1 cellular context compared by ENCODE assay signal in genomic region chr15:72375846-72376581, GRCh38.
A peak's percentile ranks its signal among the peaks of the same experiment; 100 is the strongest.
TF ChIP-seq lines count a peak whose summit lies in the region.

TSS of gene HEXA (minus strand) at chr15:72376014. CDS start at chr15:72375972, 42 bp downstream.

TF ChIP-seq in GM12878, 131 proteins besides CTCF, POLR2A, EP300 and RAD21 (continued from another document and continues in another):
- peak; percentile 98 for TF ChIP-seq MAX (IDR thresholded peaks at IDR 0.05; ENCODE audit: low read depth, low read length)
- peak; percentile 44; the same call in 1 of the 2 replicates for TF ChIP-seq SMARCA5 (IDR thresholded peaks at IDR 0.05)
- TF ChIP-seq RAD51 (IDR thresholded peaks at IDR 0.05): peak; percentile 100
- TF ChIP-seq JUNB (IDR thresholded peaks at IDR 0.05): no peak
- TF ChIP-seq ASH2L (IDR thresholded peaks at IDR 0.05; ENCODE audit: borderline replicate concordance, low read depth): no peak
- TF ChIP-seq ZNF592 (IDR thresholded peaks at IDR 0.05): no peak
- TF ChIP-seq PRDM15 (CRISPR knock-in tag; IDR thresholded peaks at IDR 0.05): peak; percentile 90
- TF ChIP-seq E2F8 (IDR thresholded peaks at IDR 0.05; ENCODE audit: low read depth, partially characterized antibody): no peak
- no peak for TF ChIP-seq SUZ12 (IDR thresholded peaks at IDR 0.05; ENCODE audit: unreplicated experiment)
- peak; percentile 54; the same call in 1 of the 2 replicates for TF ChIP-seq RUNX3 (IDR thresholded peaks at IDR 0.05; ENCODE audit: low read length)
- TF ChIP-seq POLR2AphosphoS2 (IDR thresholded peaks at IDR 0.05; ENCODE audit: low read depth, low read length): no peak; the same call in 1 of the 2 replicates
- TF ChIP-seq CUX1 (IDR thresholded peaks at IDR 0.05; ENCODE audit: insufficient replicate concordance, low read depth, low read length): no peak
- peak; percentile 87; the same call in 1 of the 2 replicates for TF ChIP-seq LARP7 (IDR thresholded peaks at IDR 0.05)
- TF ChIP-seq JUND (IDR thresholded peaks at IDR 0.05; ENCODE audit: low read depth, low read length): no peak
- peak in 1 of 2 experiments; percentile 42; a peak in 1 of 4 replicates for TF ChIP-seq ETV6 (conservative IDR thresholded peaks at IDR 0.05 in 1 of 2, IDR thresholded peaks at IDR 0.05 in 1 of 2; ENCODE audit: borderline replicate concordance in 1 of 2, low read depth in 1 of 2)
- no peak for TF ChIP-seq CBX3 (IDR thresholded peaks at IDR 0.05; ENCODE audit: borderline replicate concordance, low read depth)
- TF ChIP-seq SIX5 (IDR thresholded peaks at IDR 0.05; ENCODE audit: low read depth, low read length, severe bottlenecking): peak; percentile 55
- TF ChIP-seq YBX1 (IDR thresholded peaks at IDR 0.05): no peak
- TF ChIP-seq RELA (IDR thresholded peaks at IDR 0.05; ENCODE audit: borderline replicate concordance, partially characterized antibody): peak; percentile 99
- peak; percentile 59; the same call in 1 of the 2 replicates for TF ChIP-seq CREB1 (IDR thresholded peaks at IDR 0.05; ENCODE audit: low read depth)
- TF ChIP-seq ATF7 (IDR thresholded peaks at IDR 0.05; ENCODE audit: low read depth): peak; percentile 43; the same call in 1 of the 2 replicates
- TF ChIP-seq MTA3 (IDR thresholded peaks at IDR 0.05; ENCODE audit: borderline replicate concordance, low read length): no peak; the same call in 1 of the 2 replicates
- no peak for TF ChIP-seq BCLAF1 (IDR thresholded peaks at IDR 0.05)
- peak; percentile 93 for TF ChIP-seq ELK1 (IDR thresholded peaks at IDR 0.05; ENCODE audit: low read depth, low read length)
- TF ChIP-seq E2F4 (IDR thresholded peaks at IDR 0.05; ENCODE audit: low read depth, low read length): no peak
- TF ChIP-seq RB1 (IDR thresholded peaks at IDR 0.05; ENCODE audit: borderline replicate concordance): peak; percentile 26; the same call in 1 of the 2 replicates
- no peak for TF ChIP-seq RFX5 (IDR thresholded peaks at IDR 0.05; ENCODE audit: low read depth, low read length)
- TF ChIP-seq MTA2 (IDR thresholded peaks at IDR 0.05; ENCODE audit: low read depth): no peak
- TF ChIP-seq PAX5 (IDR thresholded peaks at IDR 0.05; ENCODE audit: borderline replicate concordance, low read depth, low read length): peak; percentile 99
